Comparison of ENCODE assay signal across 1 cellular context in genomic region chr15:56733131-56734012, GRCh38.
TF ChIP-seq lines count a peak whose summit lies in the region.

Gene ZNF280D (minus strand): TSS chr15:56733509. CDS start chr15:56707109, 26,400 bp downstream.

TF ChIP-seq in HepG2, 621 proteins besides CTCF, POLR2A, EP300 and RAD21 (continued from another document and continues in another):
- TF ChIP-seq GATA4 (IDR thresholded peaks at IDR 0.05; ENCODE audit: borderline replicate concordance, low read depth), result no peak
- TF ChIP-seq SNAI1 (CRISPR knock-in tag; IDR thresholded peaks at IDR 0.05; ENCODE audit: borderline replicate concordance), result no peak
- TF ChIP-seq ZNF326 (CRISPR knock-in tag; IDR thresholded peaks at IDR 0.05; ENCODE audit: borderline replicate concordance), result no peak
- TF ChIP-seq ZNF652 (CRISPR knock-in tag; IDR thresholded peaks at IDR 0.05; ENCODE audit: borderline replicate concordance, low read depth), result no peak
- TF ChIP-seq ZFP82 (CRISPR knock-in tag; IDR thresholded peaks at IDR 0.05; ENCODE audit: borderline replicate concordance), result no peak
- no peak for TF ChIP-seq KLF9 (CRISPR knock-in tag; IDR thresholded peaks at IDR 0.05; ENCODE audit: low read depth)
- TF ChIP-seq ZNF367 (CRISPR knock-in tag; IDR thresholded peaks at IDR 0.05; ENCODE audit: borderline replicate concordance), result no peak
- no peak for TF ChIP-seq ZBTB26 (CRISPR knock-in tag; IDR thresholded peaks at IDR 0.05; ENCODE audit: borderline replicate concordance)
- no peak for TF ChIP-seq BRCA1 (CRISPR knock-in tag; IDR thresholded peaks at IDR 0.05)
- no peak for TF ChIP-seq CCAR2 (optimal IDR thresholded peaks at IDR 0.05; ENCODE audit: low read depth, low read length)
- TF ChIP-seq ZNF576 (CRISPR knock-in tag; IDR thresholded peaks at IDR 0.05), result no peak
- TF ChIP-seq NR2F6 (IDR thresholded peaks at IDR 0.05), result no peak
- TF ChIP-seq NR2F6 (CRISPR knock-in tag; IDR thresholded peaks at IDR 0.05), result no peak; the same call in 1 of the 2 replicates
- no peak for TF ChIP-seq ZFP36L1 (CRISPR knock-in tag; IDR thresholded peaks at IDR 0.05)
- TF ChIP-seq ZNF441 (CRISPR knock-in tag; IDR thresholded peaks at IDR 0.05; ENCODE audit: borderline replicate concordance), result peak; percentile 80; the same call in 1 of the 2 replicates
- TF ChIP-seq HBP1 (CRISPR knock-in tag; IDR thresholded peaks at IDR 0.05; ENCODE audit: low read depth), result 0 out of 2 replicates have a peak, but pooled peaks have one; percentile 28
- TF ChIP-seq AHR (CRISPR knock-in tag; IDR thresholded peaks at IDR 0.05), result peak; percentile 80; the same call in 1 of the 2 replicates
- no peak for TF ChIP-seq SKI (IDR thresholded peaks at IDR 0.05; ENCODE audit: partially characterized antibody)
- TF ChIP-seq RBM39 (IDR thresholded peaks at IDR 0.05; ENCODE audit: low read depth, low read length, poor library complexity, severe bottlenecking), result no peak
- no peak for TF ChIP-seq PRDM10 (CRISPR knock-in tag; IDR thresholded peaks at IDR 0.05; ENCODE audit: low read depth)
- peak; percentile 70; the same call in 1 of the 2 replicates for TF ChIP-seq TMF1 (CRISPR knock-in tag; IDR thresholded peaks at IDR 0.05; ENCODE audit: low read depth)
- no peak for TF ChIP-seq ZNF577 (CRISPR knock-in tag; IDR thresholded peaks at IDR 0.05; ENCODE audit: borderline replicate concordance, low read depth)
- no peak for TF ChIP-seq KLF12 (CRISPR knock-in tag; IDR thresholded peaks at IDR 0.05; ENCODE audit: borderline replicate concordance)
- TF ChIP-seq ERF (CRISPR knock-in tag; IDR thresholded peaks at IDR 0.05), result peak; percentile 72; the same call in 1 of the 2 replicates
- TF ChIP-seq ZBTB44 (CRISPR knock-in tag; IDR thresholded peaks at IDR 0.05), result peak; percentile 54; the same call in 1 of the 2 replicates
- no peak for TF ChIP-seq ZNF33A (CRISPR knock-in tag; IDR thresholded peaks at IDR 0.05; ENCODE audit: borderline replicate concordance)
- TF ChIP-seq RFX5 (IDR thresholded peaks at IDR 0.05; ENCODE audit: low read depth, low read length), result no peak
- TF ChIP-seq MAZ (IDR thresholded peaks at IDR 0.05; ENCODE audit: borderline replicate concordance, low read depth, low read length), result no peak
- no peak for TF ChIP-seq MAZ (CRISPR knock-in tag; IDR thresholded peaks at IDR 0.05; ENCODE audit: low read depth)
- TF ChIP-seq HOMEZ (CRISPR knock-in tag; IDR thresholded peaks at IDR 0.05; ENCODE audit: low read depth), result no peak
- peak; percentile 87 for TF ChIP-seq ZNF562 (CRISPR knock-in tag; IDR thresholded peaks at IDR 0.05; ENCODE audit: borderline replicate concordance)
- no peak for TF ChIP-seq ZFP36L2 (CRISPR knock-in tag; IDR thresholded peaks at IDR 0.05)
- peak; percentile 80; the same call in 1 of the 2 replicates for TF ChIP-seq ELK4 (CRISPR knock-in tag; IDR thresholded peaks at IDR 0.05; ENCODE audit: borderline replicate concordance)
- no peak for TF ChIP-seq SMARCE1 (IDR thresholded peaks at IDR 0.05; ENCODE audit: borderline replicate concordance)
- no peak for TF ChIP-seq ZNF572 (CRISPR knock-in tag; IDR thresholded peaks at IDR 0.05)
- no peak for TF ChIP-seq ZNF691 (CRISPR knock-in tag; IDR thresholded peaks at IDR 0.05; ENCODE audit: borderline replicate concordance, low read depth)
- peak; percentile 84; the same call in 1 of the 2 replicates for TF ChIP-seq CENPT (CRISPR knock-in tag; IDR thresholded peaks at IDR 0.05; ENCODE audit: low read depth)
- peak; percentile 40; the same call in 1 of the 2 replicates for TF ChIP-seq SAFB2 (CRISPR knock-in tag; IDR thresholded peaks at IDR 0.05; ENCODE audit: borderline replicate concordance, low read depth)
- TF ChIP-seq ZNF678 (CRISPR knock-in tag; IDR thresholded peaks at IDR 0.05), result no peak
- TF ChIP-seq MAF1 (CRISPR knock-in tag; IDR thresholded peaks at IDR 0.05; ENCODE audit: borderline replicate concordance), result no peak
- no peak; the same call in 1 of the 2 replicates for TF ChIP-seq NRL (CRISPR knock-in tag; IDR thresholded peaks at IDR 0.05; ENCODE audit: borderline replicate concordance)
- no peak for TF ChIP-seq ZNF354B (CRISPR knock-in tag; IDR thresholded peaks at IDR 0.05)
- TF ChIP-seq BCL3 (CRISPR knock-in tag; IDR thresholded peaks at IDR 0.05), result peak; percentile 82; the same call in 1 of the 2 replicates
- TF ChIP-seq ZNF563 (CRISPR knock-in tag; IDR thresholded peaks at IDR 0.05), result peak; percentile 77; the same call in 1 of the 2 replicates
- TF ChIP-seq RAD51 (IDR thresholded peaks at IDR 0.05; ENCODE audit: borderline replicate concordance), result no peak
- no peak for TF ChIP-seq ZC3H4 (CRISPR knock-in tag; IDR thresholded peaks at IDR 0.05; ENCODE audit: borderline replicate concordance)
- no peak for TF ChIP-seq SIX1 (CRISPR knock-in tag; IDR thresholded peaks at IDR 0.05; ENCODE audit: borderline replicate concordance)
- no peak for TF ChIP-seq ZNF362 (CRISPR knock-in tag; IDR thresholded peaks at IDR 0.05; ENCODE audit: borderline replicate concordance)
- TF ChIP-seq ZNF12 (CRISPR knock-in tag; IDR thresholded peaks at IDR 0.05), result no peak
- peak; percentile 67 for TF ChIP-seq GABPB1 (CRISPR knock-in tag; IDR thresholded peaks at IDR 0.05)
- no peak for TF ChIP-seq PLRG1 (conservative IDR thresholded peaks at IDR 0.05)
- TF ChIP-seq NFYB (CRISPR knock-in tag; IDR thresholded peaks at IDR 0.05), result no peak
- no peak for TF ChIP-seq CBX1 (IDR thresholded peaks at IDR 0.05; ENCODE audit: low read depth)
- no peak for TF ChIP-seq TFAP4 (IDR thresholded peaks at IDR 0.05; ENCODE audit: borderline replicate concordance, low read depth)
- TF ChIP-seq NFE2 (CRISPR knock-in tag; IDR thresholded peaks at IDR 0.05), result no peak
- TF ChIP-seq CC2D1A (CRISPR knock-in tag; IDR thresholded peaks at IDR 0.05), result no peak
- TF ChIP-seq SOX6 (IDR thresholded peaks at IDR 0.05), result no peak
- no peak for TF ChIP-seq SOX6 (CRISPR knock-in tag; IDR thresholded peaks at IDR 0.05)
- no peak for TF ChIP-seq PPARG (CRISPR knock-in tag; conservative IDR thresholded peaks at IDR 0.05)
